ENCODE assay signal across 20 cellular contexts in genomic region chr3:173913985-173914421, GRCh38.
DNase-seq lines count a peak whose midpoint lies in the region; ATAC-seq, FAIRE-seq and TF ChIP-seq lines count a peak whose summit lies in the region.
"Had no signal": no experiment of that assay in that cellular context is flagged by ENCODE, and none has a peak within 500 bp of the region (broad histone marks: within the 10 kb centered on the region; RNA-seq: fewer than 3 reads in every experiment).

No MANE protein-coding gene starts in this region.

- TF ChIP-seq RAD21 in H1 (IDR thresholded peaks at IDR 0.05 in 1 of 2, conservative IDR thresholded peaks at IDR 0.05 in 1 of 2; ENCODE audit: low read depth in 2 of 2, low read length in 2 of 2): no peak

- no peak overlapping the region for H3K56ac ChIP-seq in H1 (replicated peaks; ENCODE audit: insufficient read length, low read depth, low read length)

- no peak overlapping the region for H4K8ac ChIP-seq in H1 (ENCODE audit: extremely low read depth, insufficient read depth, low read length)

- FAIRE-seq in H1 (lab: Jason Lieb, UNC): peak; percentile 52
- FAIRE-seq: islet of Langerhans had no signal

- H2BK5ac ChIP-seq in H1 (ENCODE audit: low read depth, low read length): no peak overlapping the region

- peaks cover 4 to 21% (median 13%) of the 10 kb centered on the region in 4 experiments; a peak in 6 of 7 replicates for H3K4me1 ChIP-seq in H1 (replicated peaks in 1 of 4; ENCODE audit: control insufficient read depth in 3 of 4, insufficient read depth in 4 of 4, low read length in 3 of 4)
- H3K4me1 ChIP-seq: psoas muscle, spleen had no signal

- H3K4me2 ChIP-seq in H1 (ENCODE audit: insufficient read depth in 1 of 2, low read depth in 2 of 2, low read length in 2 of 2): peak overlapping the region in 1 of 2 experiments; percentile 58; a peak in 2 of 4 replicates

- H3K27me3 ChIP-seq in H1 (replicated peaks in 1 of 4; ENCODE audit: control insufficient read depth in 3 of 4, extremely low read depth in 1 of 4, insufficient read depth in 3 of 4, low read length in 3 of 4): peaks cover 0 to 1% (median 0%) of the 10 kb centered on the region in 4 experiments; a peak in 1 of 7 replicates
- H3K27me3 ChIP-seq: heart right ventricle, spleen had no signal

- ATAC-seq in GM21423 (IDR thresholded peaks at IDR 0.05; ENCODE audit: unreplicated experiment): no peak
- ATAC-seq: activated CD4-positive, alpha-beta T cell treated with anti-CD3 and anti-CD28 coated beads for 36 hours; activated CD8-positive, alpha-beta memory T cell treated with anti-CD3 and anti-CD28 coated beads, Interleukin-2, amount 10 ng/mL, durations not matched to agents 7 days and 5 days; effector memory CD8-positive, alpha-beta T cell; natural killer cell treated with Interleukin-12 subunit alpha and Interleukin-12 subunit beta and Interleukin-15 and Interleukin-18, amount 100 ng/mL, for 72 hours; psoas muscle had no signal

- H2BK15ac ChIP-seq in H1 (ENCODE audit: low read length): no peak overlapping the region

- H2AFZ ChIP-seq in H1 (ENCODE audit: low read length): no peak overlapping the region

- CTCF ChIA-PET in H1 (lab: Charles Lee; ENCODE audit: partially characterized antibody): no interaction called here

- no peak overlapping the region for H3K9ac ChIP-seq in H1 (replicated peaks in 1 of 4; ENCODE audit: extremely low read depth in 1 of 4, low read depth in 3 of 4, low read length in 3 of 4)

- H3K4me3 ChIP-seq in H1 (ENCODE audit: extremely low read depth in 1 of 4, insufficient read depth in 2 of 4, low read depth in 3 of 4, low read length in 4 of 4): no peak overlapping the region
- H3K4me3 ChIP-seq: heart right ventricle, psoas muscle, spleen had no signal

- no peak overlapping the region for H2AK5ac ChIP-seq in H1 (ENCODE audit: low read depth, low read length)

- POLR2A ChIA-PET in H1 (lab: Charles Lee; ENCODE audit: partially characterized antibody): interaction anchor here (1.1 kb wide), 1 partner anchor 11 kb away, joined by 3 read pairs; no protein-coding TSS in a partner anchor

- H3K4ac ChIP-seq in H1 (replicated peaks; ENCODE audit: insufficient read length, low read depth, low read length): no peak overlapping the region

- no peak overlapping the region for H3K18ac ChIP-seq in H1 (ENCODE audit: extremely low read depth, low read length)

- no peak overlapping the region for H4K91ac ChIP-seq in H1 (replicated peaks; ENCODE audit: insufficient read length, low read length)

- H4K5ac ChIP-seq in H1 (ENCODE audit: insufficient read length, low read depth, low read length): no peak overlapping the region

- H3K14ac ChIP-seq in H1 (ENCODE audit: insufficient read length): no peak overlapping the region

- no peak for TF ChIP-seq EP300 in H1 (IDR thresholded peaks at IDR 0.05; ENCODE audit: borderline replicate concordance in 1 of 2, low read depth in 2 of 2, low read length in 2 of 2)

- no peaks in the 10 kb centered on the region for H3K79me2 ChIP-seq in H1 (ENCODE audit: control insufficient read depth in 1 of 2, insufficient read depth in 2 of 2, low read length in 2 of 2)

- no peak overlapping the region for H3K27ac ChIP-seq in H1 (ENCODE audit: low read depth, low read length)
- H3K27ac ChIP-seq: C4-2B, psoas muscle, spleen had no signal

- H3K23ac ChIP-seq in H1 (ENCODE audit: insufficient read length): no peak overlapping the region

- no peaks in the 10 kb centered on the region; the same call in 1 of the 2 replicates for H3K23me2 ChIP-seq in H1 (ENCODE audit: low read depth, low read length)

- no peak for TF ChIP-seq CTCF in H1 (IDR thresholded peaks at IDR 0.05; ENCODE audit: control extremely low read depth in 1 of 3, insufficient read depth in 1 of 3, low read depth in 1 of 3, low read length in 3 of 3)

- 75% methylated on average over 1 of the region's 1 CpG; no CpG with 5 or more reads in 1 of the 2 experiments for WGBS in H1 (ENCODE audit: extremely low coverage in 1 of 2, insufficient coverage in 1 of 2, insufficient read length in 1 of 2, insufficient replicate concordance in 2 of 2, low coverage in 1 of 2, low lambda C conversion rate in 2 of 2, missing lambda C conversion rate in 1 of 2), 2 experiments

- DNase-seq in NCI-H82 (lab: John Stamatoyannopoulos, UW) (peak; percentile 12), NCI-H82 treated with DMSO at 0.1 percent for 48 hours (lab: John Stamatoyannopoulos, UW; ENCODE audit: unreplicated experiment) (no peak), NCI-H69 (lab: John Stamatoyannopoulos, UW) (peak; percentile 49), H1 (ENCODE audit: low read depth in 1 of 2, low spot score in 2 of 2) (no peak), renal cortical epithelial cell (ENCODE audit: low read depth) (peak; percentile 43), CD1c-positive myeloid dendritic cell (ENCODE audit: extremely low spot score) (no peak), HK-2 (ENCODE audit: unreplicated experiment) (no peak)
- DNase-seq: activated CD4-positive, alpha-beta T cell treated with anti-CD3 and anti-CD28 coated beads for 36 hours; activated CD8-positive, alpha-beta memory T cell treated with anti-CD3 and anti-CD28 coated beads, Interleukin-2, amount 10 ng/mL, durations not matched to agents 7 days and 5 days; effector memory CD8-positive, alpha-beta T cell; NCI-H2029; NCI-H524 treated with DMSO at 0.1 percent for 48 hours; psoas muscle; spleen; T1000 had no signal

- no peaks in the 10 kb centered on the region for H3K9me3 ChIP-seq in H1 (ENCODE audit: insufficient read depth in 2 of 2, low read depth in 1 of 2, low read length in 1 of 2)
- H3K9me3 ChIP-seq: heart right ventricle, psoas muscle, spleen had no signal

- TF ChIP-seq POLR2A in H1 (IDR thresholded peaks at IDR 0.05; ENCODE audit: control extremely low read depth in 1 of 2, low read depth in 2 of 2, low read length in 2 of 2): no peak

- no peaks in the 10 kb centered on the region for H3K36me3 ChIP-seq in H1 (ENCODE audit: control insufficient read depth in 2 of 4, insufficient read depth in 4 of 4, low read length in 3 of 4)
- H3K36me3 ChIP-seq: heart right ventricle, spleen had no signal

- H2BK120ac ChIP-seq in H1 (replicated peaks; ENCODE audit: low read depth, low read length): no peak overlapping the region

- H4K20me1 ChIP-seq in H1 (replicated peaks in 1 of 2; ENCODE audit: control insufficient read depth in 1 of 2, insufficient read depth in 2 of 2, low read length in 2 of 2): no peaks in the 10 kb centered on the region

- H3K79me1 ChIP-seq in H1 (ENCODE audit: low read depth, low read length): no peaks in the 10 kb centered on the region

- no peak overlapping the region for H2BK20ac ChIP-seq in H1 (ENCODE audit: low read length)

- H2BK12ac ChIP-seq in H1 (ENCODE audit: low read depth, low read length): no peak overlapping the region

TF ChIP-seq in H1, 55 proteins besides CTCF, POLR2A, EP300 and RAD21:
- TF ChIP-seq, protein P1, sequence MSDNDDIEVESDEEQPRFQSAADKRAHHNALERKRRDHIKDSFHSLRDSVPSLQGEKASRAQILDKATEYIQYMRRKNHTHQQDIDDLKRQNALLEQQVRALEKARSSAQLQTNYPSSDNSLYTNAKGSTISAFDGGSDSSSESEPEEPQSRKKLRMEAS (IDR thresholded peaks at IDR 0.05): peak; percentile 69
- TF ChIP-seq POLR2AphosphoS5 (IDR thresholded peaks at IDR 0.05; ENCODE audit: low read depth, low read length): no peak

Comparison
In these comparisons a context has a peak if more than half of its experiments do, and no peak if none do; other contexts are left out.
1. DNase-seq: peak in NCI-H82 (single experiment), NCI-H69 (single experiment) and renal cortical epithelial cell (single experiment); none in NCI-H82 treated with DMSO at 0.1 percent for 48 hours (single experiment), H1 (0 of 2), CD1c-positive myeloid dendritic cell (single experiment) and HK-2 (single experiment).